20 cellular contexts compared by ENCODE assay signal in genomic region chr2:202639233-202639632, GRCh38. TPM values are rescaled to one million over a fixed set of nuclear protein-coding genes. Genes with fewer than 3 reads are reported as not detected.
A peak's percentile ranks its signal among the peaks of the same experiment; 100 is the strongest.
DNase-seq lines count a peak whose midpoint lies in the region; ATAC-seq, FAIRE-seq and TF ChIP-seq lines count a peak whose summit lies in the region.
"Had no signal": no experiment of that assay in that cellular context is flagged by ENCODE, and none has a peak within 500 bp of the region (broad histone marks: within the 10 kb centered on the region; RNA-seq: fewer than 3 reads in every experiment).

No MANE protein-coding gene starts in this region.

- H3K4me1 ChIP-seq in tibial artery, result peaks cover 0 to 13% (median 1%) of the 10 kb centered on the region in 4 donors
- H3K4me1 ChIP-seq: BE2C, psoas muscle had no signal

- no peaks in the 10 kb centered on the region for H3K36me3 ChIP-seq in tibial artery
- H3K36me3 ChIP-seq: BE2C had no signal

- no peaks in the 10 kb centered on the region for H3K27me3 ChIP-seq in tibial artery
- H3K27me3 ChIP-seq: BE2C had no signal

- peak; percentile 44 for FAIRE-seq in GM12892 (lab: Jason Lieb, UNC)

- H3K4me1 Mint-ChIP-seq in T-helper 1 cell treated with Interleukin-12 subunit alpha and Interleukin-12 subunit beta and Interleukin-4 antibody, amounts not matched to agents 30 μg/mL and 1 μg/mL, for 36 hours (ENCODE audit: low read depth), result peaks cover 31% of the 10 kb centered on the region
- H3K4me1 Mint-ChIP-seq in activated T-helper 2 cell treated with anti-CD3 and anti-CD28 coated beads, Interferon-gamma antibody, Interleukin-2, Interleukin-4, amounts not matched to agents 10 μg/mL and 5 μg/mL and 100 μg/mL, durations not matched to agents 14 hours and 24 hours and 36 hours (ENCODE audit: low read depth), result peaks cover 40% of the 10 kb centered on the region
- peaks cover 44 to 67% (median 47%) of the 10 kb centered on the region in 3 donors for H3K4me1 Mint-ChIP-seq in naive B cell

- no peak for TF ChIP-seq POLR2A in GM12892 (IDR thresholded peaks at IDR 0.05; ENCODE audit: low read depth, low read length)

- no peak overlapping the region for H3K27ac ChIP-seq in tibial artery
- H3K27ac ChIP-seq: 22Rv1, psoas muscle had no signal

- DNase-seq in T-helper 1 cell (no peak), GM12892 (ENCODE audit: insufficient read length) (no peak), naive B cell (no peak), NCI-H1694 treated with DMSO at 0.1 percent for 48 hours (lab: John Stamatoyannopoulos, UW) (no peak), tibial artery (no peak), NCI-H748 (lab: John Stamatoyannopoulos, UW; ENCODE audit: unreplicated experiment) (no peak)
- DNase-seq in activated T-helper 2 cell treated with anti-CD3 and anti-CD28 coated beads, Interferon-gamma antibody, Interleukin-2, Interleukin-4, amounts not matched to agents 10 μg/mL and 5 μg/mL and 100 μg/mL, durations not matched to agents 14 hours and 24 hours and 36 hours (ENCODE audit: low spot score), result no peak
- DNase-seq: aorta, BE2C, DMS 273 treated with DMSO at 0.1 percent for 48 hours, HFFc6, islet precursor cell, Karpas-422, NCI-H526, OCI-M1, psoas muscle, SHP77 treated with DMSO at 0.1 percent for 48 hours had no signal

- ATAC-seq in naive B cell (ENCODE audit: low read depth in 2 of 2), result no peak
- ATAC-seq: psoas muscle had no signal

- H3K27ac Mint-ChIP-seq in T-helper 1 cell treated with Interleukin-12 subunit alpha and Interleukin-12 subunit beta and Interleukin-4 antibody, amounts not matched to agents 30 μg/mL and 1 μg/mL, for 36 hours, result peak overlapping the region; percentile 26
- H3K27ac Mint-ChIP-seq in activated T-helper 2 cell treated with anti-CD3 and anti-CD28 coated beads, Interferon-gamma antibody, Interleukin-2, Interleukin-4, amounts not matched to agents 10 μg/mL and 5 μg/mL and 100 μg/mL, durations not matched to agents 14 hours and 24 hours and 36 hours, result peak overlapping the region; percentile 71
- H3K27ac Mint-ChIP-seq in naive B cell, result peak overlapping the region in 5 of 6 donors; percentile 70 to 88 (median 86)
- H3K27ac Mint-ChIP-seq: HFFc6, nephron had no signal

- H3K9me3 ChIP-seq in tibial artery, result no peaks in the 10 kb centered on the region
- H3K9me3 ChIP-seq: BE2C, psoas muscle had no signal

- H3K36me3 Mint-ChIP-seq in T-helper 1 cell treated with Interleukin-12 subunit alpha and Interleukin-12 subunit beta and Interleukin-4 antibody, amounts not matched to agents 30 μg/mL and 1 μg/mL, for 36 hours (ENCODE audit: low read depth), result peaks cover 2% of the 10 kb centered on the region
- H3K36me3 Mint-ChIP-seq in activated T-helper 2 cell treated with anti-CD3 and anti-CD28 coated beads, Interferon-gamma antibody, Interleukin-2, Interleukin-4, amounts not matched to agents 10 μg/mL and 5 μg/mL and 100 μg/mL, durations not matched to agents 14 hours and 24 hours and 36 hours (ENCODE audit: low read depth), result no peaks in the 10 kb centered on the region
- H3K36me3 Mint-ChIP-seq in naive B cell, result peaks cover 5 to 6% of the 10 kb centered on the region in 2 donors

- peak overlapping the region; percentile 8 for H3K4me3 Mint-ChIP-seq in T-helper 1 cell treated with Interleukin-12 subunit alpha and Interleukin-12 subunit beta and Interleukin-4 antibody, amounts not matched to agents 30 μg/mL and 1 μg/mL, for 36 hours
- H3K4me3 Mint-ChIP-seq in activated T-helper 2 cell treated with anti-CD3 and anti-CD28 coated beads, Interferon-gamma antibody, Interleukin-2, Interleukin-4, amounts not matched to agents 10 μg/mL and 5 μg/mL and 100 μg/mL, durations not matched to agents 14 hours and 24 hours and 36 hours (ENCODE audit: low read depth), result peak overlapping the region; percentile 31
- peak overlapping the region in 7 of 8 donors; percentile 9 to 98 (median 57) for H3K4me3 Mint-ChIP-seq in naive B cell
- H3K4me3 Mint-ChIP-seq: HFFc6, nephron had no signal

- no peak for TF ChIP-seq CTCF in tibial artery (IDR thresholded peaks at IDR 0.05)

- intact Hi-C loops in activated T-helper 2 cell treated with anti-CD3 and anti-CD28 coated beads, Interferon-gamma antibody, Interleukin-2, Interleukin-4, amounts not matched to agents 10 μg/mL and 5 μg/mL and 100 μg/mL, durations not matched to agents 14 hours and 24 hours and 36 hours (cut with micrococcal nuclease), result loop anchor here (2.0 to 10.0 kb wide), 5 partner anchors 52 to 374 kb away; partner anchors contain the start of gene NOP58
- intact Hi-C loops in tibial artery (cut with DNase I; ENCODE audit: low total_unique reads), result loop anchor here (10.0 kb wide), 2 partner anchors 176 to 376 kb away; partner anchors contain the start of gene NBEAL1

- H3K27me3 Mint-ChIP-seq in T-helper 1 cell treated with Interleukin-12 subunit alpha and Interleukin-12 subunit beta and Interleukin-4 antibody, amounts not matched to agents 30 μg/mL and 1 μg/mL, for 36 hours (ENCODE audit: low read depth), result no peaks in the 10 kb centered on the region
- H3K27me3 Mint-ChIP-seq in activated T-helper 2 cell treated with anti-CD3 and anti-CD28 coated beads, Interferon-gamma antibody, Interleukin-2, Interleukin-4, amounts not matched to agents 10 μg/mL and 5 μg/mL and 100 μg/mL, durations not matched to agents 14 hours and 24 hours and 36 hours (ENCODE audit: low read depth), result no peaks in the 10 kb centered on the region
- no peaks in the 10 kb centered on the region for H3K27me3 Mint-ChIP-seq in naive B cell

- no peaks in the 10 kb centered on the region for H3K9me3 Mint-ChIP-seq in T-helper 1 cell treated with Interleukin-12 subunit alpha and Interleukin-12 subunit beta and Interleukin-4 antibody, amounts not matched to agents 30 μg/mL and 1 μg/mL, for 36 hours
- no peaks in the 10 kb centered on the region for H3K9me3 Mint-ChIP-seq in activated T-helper 2 cell treated with anti-CD3 and anti-CD28 coated beads, Interferon-gamma antibody, Interleukin-2, Interleukin-4, amounts not matched to agents 10 μg/mL and 5 μg/mL and 100 μg/mL, durations not matched to agents 14 hours and 24 hours and 36 hours
- H3K9me3 Mint-ChIP-seq in naive B cell, result no peaks in the 10 kb centered on the region
- H3K9me3 Mint-ChIP-seq: HFFc6, nephron had no signal

- no peak overlapping the region for H3K4me3 ChIP-seq in tibial artery
- H3K4me3 ChIP-seq: psoas muscle had no signal

RNA-seq across cellular contexts. Expression of gene FAM117B, which starts 4.5 kb away (rescaled TPM):
- polyA plus RNA-seq in GM12892 (2012; ENCODE audit: missing spikeins), result 3.1 TPM
- 8.3 and 9.2 TPM in 2 replicates for total RNA-seq in activated T-helper 2 cell treated with anti-CD3 and anti-CD28 coated beads, Interferon-gamma antibody, Interleukin-2, Interleukin-4, amounts not matched to agents 10 μg/mL and 5 μg/mL and 100 μg/mL, durations not matched to agents 14 hours and 24 hours and 36 hours
- polyA plus RNA-seq in naive B cell (ENCODE audit: low read depth in 6 of 6), result 10 to 100 TPM; 17.7 to 31.3 (median 21.8) TPM

Comparison
In these comparisons a context has a peak if more than half of its experiments do, and no peak if none do; other contexts are left out.
1. H3K27ac Mint-ChIP-seq: peak in every context shown above with its lines; median percentile 86 in naive B cell; 71 in activated T-helper 2 cell treated with anti-CD3 and anti-CD28 coated beads, Interferon-gamma antibody, Interleukin-2, Interleukin-4, amounts not matched to agents 10 μg/mL and 5 μg/mL and 100 μg/mL, durations not matched to agents 14 hours and 24 hours and 36 hours; 26 in T-helper 1 cell treated with Interleukin-12 subunit alpha and Interleukin-12 subunit beta and Interleukin-4 antibody, amounts not matched to agents 30 μg/mL and 1 μg/mL, for 36 hours.